ENCODE assay signal across 30 cellular contexts in the genomic region with DNA sequence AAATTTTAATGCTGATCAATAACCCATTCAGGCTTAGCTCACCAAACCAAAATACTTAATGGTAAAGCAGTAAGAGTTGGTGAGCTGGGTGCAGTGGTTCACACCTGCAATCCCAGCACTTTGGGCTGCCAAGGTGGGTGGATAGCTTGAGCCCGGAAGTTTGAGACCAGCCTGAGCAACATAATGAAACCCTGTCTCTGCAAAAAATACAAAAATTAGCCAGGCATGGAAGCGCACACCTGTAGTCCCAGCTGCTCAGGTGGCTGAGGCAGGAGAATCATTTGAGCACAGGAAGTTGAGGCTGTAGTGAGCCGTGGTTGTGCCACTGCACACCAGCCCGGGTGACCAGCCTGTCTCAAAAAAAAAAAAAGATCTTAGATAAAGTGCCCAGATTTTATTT. TPM values are rescaled to one million over a fixed set of nuclear protein-coding genes. Genes with fewer than 3 reads are reported as not detected.
"Had no signal": no experiment of that assay in that cellular context is flagged by ENCODE, and none has a peak within 500 bp of the region (broad histone marks: within the 10 kb centered on the region; RNA-seq: fewer than 3 reads in every experiment).

No MANE protein-coding gene starts in this region.

- H3K9me3 ChIP-seq: breast epithelium, colonic mucosa, esophagus squamous epithelium, gastroesophageal sphincter had no signal

- H3K36me3 ChIP-seq: colonic mucosa had no signal

- H3K27ac ChIP-seq: ascending aorta, breast epithelium, cardiac muscle cell, colonic mucosa, esophagus squamous epithelium, gastroesophageal sphincter, heart right ventricle, hepatocyte, WERI-Rb-1 had no signal

- ATAC-seq: activated CD4-positive, CD25-positive, alpha-beta regulatory T cell treated with anti-CD3 and anti-CD28 coated beads, Interleukin-2, amount 50 U/mL, for 24 hours; activated CD8-positive, alpha-beta T cell treated with anti-CD3 and anti-CD28 coated beads for 36 hours; activated naive CD4-positive, alpha-beta T cell treated with anti-CD3 and anti-CD28 coated beads, Interleukin-2, amount 50 U/mL, for 72 hours; activated T-cell treated with anti-CD3 and anti-CD28 coated beads, Interleukin-2, amount 50 U/mL, for 72 hours; gastroesophageal sphincter; heart right ventricle; T-helper 17 cell had no signal

- H3K4me1 ChIP-seq: ascending aorta, breast epithelium, colonic mucosa, esophagus squamous epithelium, gastroesophageal sphincter, heart right ventricle had no signal

- DNase-seq: activated B cell treated with CpG ODN at 0.5 μM for 24 hours; activated CD4-positive, alpha-beta T cell treated with anti-CD3 and anti-CD28 coated beads for 48 hours; activated CD4-positive, alpha-beta T cell treated with anti-CD3 and anti-CD28 coated beads, Interleukin-2, amount 50 U/mL, for 1 hour; activated CD4-positive, alpha-beta T cell treated with anti-CD3 and anti-CD28 coated beads, Interleukin-2, amount 50 U/mL, for 48 hours; activated CD8-positive, alpha-beta memory T cell treated with anti-CD3 and anti-CD28 coated beads for 24 hours; activated CD8-positive, alpha-beta T cell treated with anti-CD3 and anti-CD28 coated beads for 36 hours; activated gamma-delta T cell; activated naive CD4-positive, alpha-beta T cell; activated naive CD4-positive, alpha-beta T cell treated with anti-CD3 and anti-CD28 coated beads, Interleukin-2, amount 10 ng/mL, durations not matched to agents 7 days and 5 days; activated naive CD8-positive, alpha-beta T cell treated with anti-CD3 and anti-CD28 coated beads, Interleukin-2, amount 10 ng/mL, durations not matched to agents 7 days and 5 days; activated T-cell treated with anti-CD3 and anti-CD28 coated beads, Interleukin-2, amount 50 U/mL, for 24 hours; activated T-cell treated with anti-CD3 and anti-CD28 coated beads, Interleukin-2, amount 50 U/mL, for 72 hours; central memory CD4-positive, alpha-beta T cell; cerebellar nuclear complex; colonic mucosa; effector CD8-positive, alpha-beta T cell; esophagus squamous epithelium; foreskin melanocyte; heart right ventricle; T-helper 17 cell; T1000; WERI-Rb-1 had no signal

- H3K4me3 ChIP-seq: ascending aorta, breast epithelium, cardiac muscle cell, colonic mucosa, esophagus squamous epithelium, gastroesophageal sphincter, heart right ventricle, hepatocyte had no signal

- FAIRE-seq: endometrium had no signal

- H3K79me2 ChIP-seq: hepatocyte had no signal

- H2AFZ ChIP-seq: hepatocyte had no signal

- H3K27me3 ChIP-seq: ascending aorta, breast epithelium, cardiac muscle cell, colonic mucosa, esophagus squamous epithelium, gastroesophageal sphincter, heart right ventricle, hepatocyte had no signal

- H3K4me2 ChIP-seq: hepatocyte had no signal

RNA-seq across cellular contexts. Expression of a gene that starts 35.7 kb away (rescaled TPM):
- total RNA-seq: activated B cell treated with CpG ODN at 0.5 μM for 24 hours; activated CD8-positive, alpha-beta T cell treated with anti-CD3 and anti-CD28 coated beads for 36 hours; activated naive CD4-positive, alpha-beta T cell treated with anti-CD3 and anti-CD28 coated beads, Interleukin-2, amount 50 U/mL, for 72 hours; activated naive CD8-positive, alpha-beta T cell treated with anti-CD3 and anti-CD28 coated beads, Interleukin-2, amount 10 ng/mL, durations not matched to agents 7 days and 5 days; activated T-cell treated with anti-CD3 and anti-CD28 coated beads, Interleukin-2, amount 50 U/mL, for 72 hours; ascending aorta; colonic mucosa had no signal
